2 cellular contexts compared by ENCODE assay signal in genomic region chr3:129768728-129769127, GRCh38.
TF ChIP-seq lines count a peak whose summit lies in the region.

No MANE protein-coding gene starts in this region.

TF ChIP-seq in A549, 52 proteins besides CTCF, POLR2A, EP300 and RAD21 (continued from another document):
- TF ChIP-seq BCL3 (IDR thresholded peaks at IDR 0.05) (no peak), JUNB (IDR thresholded peaks at IDR 0.05) (no peak), EHF (CRISPR knock-in tag; IDR thresholded peaks at IDR 0.05) (no peak), HDAC2 (IDR thresholded peaks at IDR 0.05) (no peak), KDM1A (IDR thresholded peaks at IDR 0.05; ENCODE audit: low read depth) (no peak), MAX (IDR thresholded peaks at IDR 0.05) (no peak), HOXB5 (CRISPR knock-in tag; IDR thresholded peaks at IDR 0.05) (no peak), RFX5 (IDR thresholded peaks at IDR 0.05) (no peak), USF2 (IDR thresholded peaks at IDR 0.05) (no peak), FOXS1 (CRISPR knock-in tag; IDR thresholded peaks at IDR 0.05) (no peak), FOSL2 (IDR thresholded peaks at IDR 0.05) (no peak), FOSL2 (CRISPR knock-in tag; IDR thresholded peaks at IDR 0.05) (no peak), ZC3H11A (IDR thresholded peaks at IDR 0.05) (no peak), ZSCAN20 (CRISPR knock-in tag; IDR thresholded peaks at IDR 0.05) (no peak)

TF ChIP-seq in K562, 482 proteins besides CTCF, POLR2A, EP300 and RAD21 (continued from another document and continues in another):
- TF ChIP-seq GTF3C2 (IDR thresholded peaks at IDR 0.05; ENCODE audit: borderline replicate concordance, extremely low read depth, insufficient read length), result no peak
- TF ChIP-seq FIP1L1 (IDR thresholded peaks at IDR 0.05; ENCODE audit: low read depth, low read length, poor library complexity, severe bottlenecking), result no peak
- TF ChIP-seq DIDO1 (tag; IDR thresholded peaks at IDR 0.05; ENCODE audit: low read depth), result no peak
- TF ChIP-seq KDM4B (IDR thresholded peaks at IDR 0.05; ENCODE audit: borderline replicate concordance in 2 of 2, low read depth in 1 of 2), result no peak
- no peak for TF ChIP-seq ZNF512 (tag; IDR thresholded peaks at IDR 0.05)
- no peak for TF ChIP-seq ZNF584 (CRISPR knock-in tag; IDR thresholded peaks at IDR 0.05; ENCODE audit: low read depth)
- TF ChIP-seq ZNF717 (CRISPR knock-in tag; IDR thresholded peaks at IDR 0.05), result no peak
- TF ChIP-seq MLX (CRISPR knock-in tag; conservative IDR thresholded peaks at IDR 0.05), result no peak
- no peak for TF ChIP-seq MAZ (CRISPR knock-in tag; conservative IDR thresholded peaks at IDR 0.05 in 1 of 2, IDR thresholded peaks at IDR 0.05 in 1 of 2)
- no peak for TF ChIP-seq ZBTB17 (CRISPR knock-in tag; IDR thresholded peaks at IDR 0.05)
- TF ChIP-seq ZNF41 (CRISPR knock-in tag; conservative IDR thresholded peaks at IDR 0.05), result no peak
- peak in 1 of 2 experiments; percentile 55; a peak in 1 of 4 replicates for TF ChIP-seq RCOR1 (IDR thresholded peaks at IDR 0.05; ENCODE audit: borderline replicate concordance in 1 of 2, low read depth in 2 of 2, low read length in 2 of 2)
- no peak for TF ChIP-seq UBTF (IDR thresholded peaks at IDR 0.05; ENCODE audit: borderline replicate concordance in 1 of 2, low read depth in 2 of 2, low read length in 2 of 2)
- no peak for TF ChIP-seq BRD9 (IDR thresholded peaks at IDR 0.05; ENCODE audit: low read depth, partially characterized antibody)
- no peak for TF ChIP-seq CC2D1A (IDR thresholded peaks at IDR 0.05)
- no peak for TF ChIP-seq ZNF239 (CRISPR knock-in tag; IDR thresholded peaks at IDR 0.05)
- peak; percentile 68 for TF ChIP-seq MEIS2 (IDR thresholded peaks at IDR 0.05; ENCODE audit: partially characterized antibody)
- TF ChIP-seq NCOA1 (IDR thresholded peaks at IDR 0.05; ENCODE audit: low read depth), result no peak
- TF ChIP-seq NCOA4 (IDR thresholded peaks at IDR 0.05; ENCODE audit: partially characterized antibody), result no peak
- TF ChIP-seq CHD7 (IDR thresholded peaks at IDR 0.05; ENCODE audit: low read depth, low read length), result no peak
- TF ChIP-seq ZNF699 (CRISPR knock-in tag; IDR thresholded peaks at IDR 0.05; ENCODE audit: insufficient replicate concordance), result no peak
- TF ChIP-seq E4F1 (CRISPR knock-in tag; IDR thresholded peaks at IDR 0.05; ENCODE audit: borderline replicate concordance), result no peak
- TF ChIP-seq ZBTB2 (IDR thresholded peaks at IDR 0.05), result no peak
- TF ChIP-seq RAD51 (IDR thresholded peaks at IDR 0.05; ENCODE audit: borderline replicate concordance, low read depth), result no peak
- no peak for TF ChIP-seq EZH2 (IDR thresholded peaks at IDR 0.05; ENCODE audit: borderline replicate concordance, low read depth, low read length)
